10 cellular contexts compared by ENCODE assay signal in genomic region chr1:117753652-117754051, GRCh38.
DNase-seq lines count a peak whose midpoint lies in the region; ATAC-seq, FAIRE-seq and TF ChIP-seq lines count a peak whose summit lies in the region.
"Had no signal": no experiment of that assay in that cellular context is flagged by ENCODE, and none has a peak within 500 bp of the region (broad histone marks: within the 10 kb centered on the region; RNA-seq: fewer than 3 reads in every experiment).

No MANE protein-coding gene starts in this region.

- H3K27ac Mint-ChIP-seq in HFFc6 = peak overlapping the region; percentile 4
- H3K27ac Mint-ChIP-seq in CD8-positive, alpha-beta T cell = no peak overlapping the region
- H3K27ac Mint-ChIP-seq: dendritic cell treated with granulocyte-macrophage colony-stimulating factor and Interleukin-4, amounts not matched to agents 40 ng/mL and 50 ng/mL, for 4 days; T-helper 1 cell treated with Interleukin-12 subunit alpha and Interleukin-12 subunit beta and Interleukin-4 antibody, amounts not matched to agents 30 μg/mL and 1 μg/mL, for 36 hours had no signal

- H3K27me3 Mint-ChIP-seq in HFFc6 (ENCODE audit: insufficient read depth) = no peaks in the 10 kb centered on the region; the same call in 1 of the 2 replicates
- H3K27me3 Mint-ChIP-seq in CD8-positive, alpha-beta T cell (ENCODE audit: low read depth) = peaks cover 37% of the 10 kb centered on the region

- H3K4me3 ChIP-seq in AG04449 (ENCODE audit: low read depth, low read length) = no peak overlapping the region
- no peak overlapping the region for H3K4me3 ChIP-seq in right lobe of liver
- no peak overlapping the region for H3K4me3 ChIP-seq in CD8-positive, alpha-beta T cell (ENCODE audit: low read depth, low read length)

- TF ChIP-seq CTCF in AG04449 (IDR thresholded peaks at IDR 0.05; ENCODE audit: insufficient read depth, low read length, missing control alignments) (no peak), HFFc6 (IDR thresholded peaks at IDR 0.05) (no peak), right lobe of liver (IDR thresholded peaks at IDR 0.05) (no peak), GM20000 (IDR thresholded peaks at IDR 0.05; ENCODE audit: extremely low read depth, missing control alignments) (no peak)
- TF ChIP-seq CTCF in CD8-positive, alpha-beta T cell (IDR thresholded peaks at IDR 0.05) = no peak

- POLR2A ChIA-PET in AG04449 (lab: Yijun Ruan, JAX) = no interaction called here
- POLR2A ChIA-PET in CD8-positive, alpha-beta T cell (lab: Charles Lee) = interaction anchor here (0.6 to 1.2 kb wide), 2 partner anchors 147 to 224 kb away, joined by 3 to 5 read pairs; partner anchors contain the start of gene TENT5C

- no peaks in the 10 kb centered on the region for H3K27me3 ChIP-seq in right lobe of liver
- no peaks in the 10 kb centered on the region for H3K27me3 ChIP-seq in CD8-positive, alpha-beta T cell (ENCODE audit: insufficient read depth, low read length)

- 20% methylated on average over 5 of the region's 5 CpGs for WGBS in right lobe of liver (ENCODE audit: insufficient coverage, low coverage, low lambda C conversion rate, missing lambda C conversion rate)

- no peaks in the 10 kb centered on the region for H3K36me3 ChIP-seq in right lobe of liver
- no peaks in the 10 kb centered on the region for H3K36me3 ChIP-seq in CD8-positive, alpha-beta T cell (ENCODE audit: insufficient read depth, low read length)

- peak in 1 of 4 donors; percentile 17 for ATAC-seq in right lobe of liver
- no peak for ATAC-seq in CD8-positive, alpha-beta T cell

- no peak for FAIRE-seq in H54 (lab: Jason Lieb, UNC)

- TF ChIP-seq POLR2A in right lobe of liver (IDR thresholded peaks at IDR 0.05) (no peak), H54 (IDR thresholded peaks at IDR 0.05; ENCODE audit: low read depth, low read length) (no peak)

- no peaks in the 10 kb centered on the region for H3K9me3 Mint-ChIP-seq in HFFc6
- peaks cover under 1% of the 10 kb centered on the region for H3K9me3 Mint-ChIP-seq in CD8-positive, alpha-beta T cell
- H3K9me3 Mint-ChIP-seq: dendritic cell treated with granulocyte-macrophage colony-stimulating factor and Interleukin-4, amounts not matched to agents 40 ng/mL and 50 ng/mL, for 4 days; T-helper 1 cell treated with Interleukin-12 subunit alpha and Interleukin-12 subunit beta and Interleukin-4 antibody, amounts not matched to agents 30 μg/mL and 1 μg/mL, for 36 hours had no signal

- H3K4me1 ChIP-seq in right lobe of liver = peaks cover 0 to 21% (median 7%) of the 10 kb centered on the region in 4 donors
- H3K4me1 ChIP-seq in CD8-positive, alpha-beta T cell (ENCODE audit: insufficient read depth, low read length) = no peaks in the 10 kb centered on the region

- peaks cover 41% of the 10 kb centered on the region for H3K4me1 Mint-ChIP-seq in HFFc6 (ENCODE audit: low read depth)
- peaks cover 5% of the 10 kb centered on the region for H3K4me1 Mint-ChIP-seq in CD8-positive, alpha-beta T cell (ENCODE audit: low read depth)

- DNase-seq in AG04449 (ENCODE audit: low read depth, low spot score) (peak; percentile 24), HFFc6 (peak; percentile 47), amniotic epithelial cell (ENCODE audit: low read depth) (peak; percentile 71), right lobe of liver (no peak), GM20000 (ENCODE audit: low spot score) (no peak), H54 (ENCODE audit: insufficient read length, low spot score) (no peak), NCI-H82 (lab: John Stamatoyannopoulos, UW) (no peak)
- DNase-seq in CD8-positive, alpha-beta T cell = no peak

- peak overlapping the region in 2 of 3 donors; percentile 67 to 70 for H3K27ac ChIP-seq in right lobe of liver
- H3K27ac ChIP-seq in CD8-positive, alpha-beta T cell (ENCODE audit: low read depth, low read length) = no peak overlapping the region

- intact Hi-C loops in right lobe of liver (cut with DNase I) = loop anchor here (10.0 kb wide), 1 partner anchor 219 kb away; no protein-coding TSS in a partner anchor
- intact Hi-C loops in CD8-positive, alpha-beta T cell (cut with DNase I, micrococcal nuclease) = loop anchor here (1.0 to 10.0 kb wide), 8 partner anchors 41 to 629 kb away; partner anchors contain the start of gene TRIM45 (in 1 of the 2)

- H3K9me3 ChIP-seq in right lobe of liver = no peaks in the 10 kb centered on the region
- H3K9me3 ChIP-seq in CD8-positive, alpha-beta T cell (ENCODE audit: low read length) = no peaks in the 10 kb centered on the region

- CTCF ChIA-PET in AG04449 (lab: Yijun Ruan, JAX) = interaction anchor here (0.7 to 11.8 kb wide), 53 partner anchors 8 to 686 kb away, joined by 3 to 311 read pairs (median 6); partner anchors contain the start of gene TENT5C
- CTCF ChIA-PET in CD8-positive, alpha-beta T cell (lab: Charles Lee) = interaction anchor here (0.7 to 13.1 kb wide), 52 partner anchors 9 to 693 kb away, joined by 3 to 214 read pairs (median 4); partner anchors contain the start of genes TENT5C and TTF2

- peak overlapping the region; percentile 30 for H3K4me3 Mint-ChIP-seq in HFFc6
- H3K4me3 Mint-ChIP-seq in CD8-positive, alpha-beta T cell = no peak overlapping the region
- H3K4me3 Mint-ChIP-seq: dendritic cell treated with granulocyte-macrophage colony-stimulating factor and Interleukin-4, amounts not matched to agents 40 ng/mL and 50 ng/mL, for 4 days; T-helper 1 cell treated with Interleukin-12 subunit alpha and Interleukin-12 subunit beta and Interleukin-4 antibody, amounts not matched to agents 30 μg/mL and 1 μg/mL, for 36 hours had no signal

- H3K36me3 Mint-ChIP-seq in HFFc6 (ENCODE audit: low read depth) = no peaks in the 10 kb centered on the region
- H3K36me3 Mint-ChIP-seq in CD8-positive, alpha-beta T cell = no peaks in the 10 kb centered on the region

Comparison
In these comparisons a context has a peak if more than half of its experiments do, and no peak if none do; other contexts are left out.
1. DNase-seq: peak in AG04449 (single experiment), HFFc6 (single experiment) and amniotic epithelial cell (single experiment); none in right lobe of liver (0 of 3), CD8-positive, alpha-beta T cell (0 of 7), GM20000 (single experiment), H54 (single experiment) and NCI-H82 (single experiment).